In the genomic region with DNA sequence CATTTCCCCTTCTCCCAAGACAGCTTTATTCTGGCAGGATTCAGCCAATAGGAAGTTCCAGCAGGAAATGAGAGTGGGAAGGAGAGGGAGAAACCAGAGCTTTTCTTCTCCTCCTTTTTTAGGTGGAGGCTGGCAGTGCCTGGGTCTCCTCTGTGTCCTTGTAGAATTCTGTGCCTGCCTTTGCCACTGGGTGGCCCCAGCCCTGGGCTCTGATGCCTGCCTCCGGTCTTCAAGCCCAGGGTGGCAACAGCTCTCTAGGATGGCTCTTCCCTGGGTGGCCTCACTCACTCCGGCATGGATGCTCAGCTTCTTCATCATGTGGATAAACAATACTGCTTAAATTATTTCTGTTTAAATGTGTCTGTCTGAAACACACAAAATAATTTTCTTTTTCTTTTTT, we compare ENCODE assay signal across 1 cellular context.
TF ChIP-seq lines count a peak whose summit lies in the region.

No MANE protein-coding gene starts in this region.

TF ChIP-seq in GM23338, 12 proteins besides CTCF, POLR2A, EP300 and RAD21 (continued from another document):
- TF ChIP-seq, protein P1, sequence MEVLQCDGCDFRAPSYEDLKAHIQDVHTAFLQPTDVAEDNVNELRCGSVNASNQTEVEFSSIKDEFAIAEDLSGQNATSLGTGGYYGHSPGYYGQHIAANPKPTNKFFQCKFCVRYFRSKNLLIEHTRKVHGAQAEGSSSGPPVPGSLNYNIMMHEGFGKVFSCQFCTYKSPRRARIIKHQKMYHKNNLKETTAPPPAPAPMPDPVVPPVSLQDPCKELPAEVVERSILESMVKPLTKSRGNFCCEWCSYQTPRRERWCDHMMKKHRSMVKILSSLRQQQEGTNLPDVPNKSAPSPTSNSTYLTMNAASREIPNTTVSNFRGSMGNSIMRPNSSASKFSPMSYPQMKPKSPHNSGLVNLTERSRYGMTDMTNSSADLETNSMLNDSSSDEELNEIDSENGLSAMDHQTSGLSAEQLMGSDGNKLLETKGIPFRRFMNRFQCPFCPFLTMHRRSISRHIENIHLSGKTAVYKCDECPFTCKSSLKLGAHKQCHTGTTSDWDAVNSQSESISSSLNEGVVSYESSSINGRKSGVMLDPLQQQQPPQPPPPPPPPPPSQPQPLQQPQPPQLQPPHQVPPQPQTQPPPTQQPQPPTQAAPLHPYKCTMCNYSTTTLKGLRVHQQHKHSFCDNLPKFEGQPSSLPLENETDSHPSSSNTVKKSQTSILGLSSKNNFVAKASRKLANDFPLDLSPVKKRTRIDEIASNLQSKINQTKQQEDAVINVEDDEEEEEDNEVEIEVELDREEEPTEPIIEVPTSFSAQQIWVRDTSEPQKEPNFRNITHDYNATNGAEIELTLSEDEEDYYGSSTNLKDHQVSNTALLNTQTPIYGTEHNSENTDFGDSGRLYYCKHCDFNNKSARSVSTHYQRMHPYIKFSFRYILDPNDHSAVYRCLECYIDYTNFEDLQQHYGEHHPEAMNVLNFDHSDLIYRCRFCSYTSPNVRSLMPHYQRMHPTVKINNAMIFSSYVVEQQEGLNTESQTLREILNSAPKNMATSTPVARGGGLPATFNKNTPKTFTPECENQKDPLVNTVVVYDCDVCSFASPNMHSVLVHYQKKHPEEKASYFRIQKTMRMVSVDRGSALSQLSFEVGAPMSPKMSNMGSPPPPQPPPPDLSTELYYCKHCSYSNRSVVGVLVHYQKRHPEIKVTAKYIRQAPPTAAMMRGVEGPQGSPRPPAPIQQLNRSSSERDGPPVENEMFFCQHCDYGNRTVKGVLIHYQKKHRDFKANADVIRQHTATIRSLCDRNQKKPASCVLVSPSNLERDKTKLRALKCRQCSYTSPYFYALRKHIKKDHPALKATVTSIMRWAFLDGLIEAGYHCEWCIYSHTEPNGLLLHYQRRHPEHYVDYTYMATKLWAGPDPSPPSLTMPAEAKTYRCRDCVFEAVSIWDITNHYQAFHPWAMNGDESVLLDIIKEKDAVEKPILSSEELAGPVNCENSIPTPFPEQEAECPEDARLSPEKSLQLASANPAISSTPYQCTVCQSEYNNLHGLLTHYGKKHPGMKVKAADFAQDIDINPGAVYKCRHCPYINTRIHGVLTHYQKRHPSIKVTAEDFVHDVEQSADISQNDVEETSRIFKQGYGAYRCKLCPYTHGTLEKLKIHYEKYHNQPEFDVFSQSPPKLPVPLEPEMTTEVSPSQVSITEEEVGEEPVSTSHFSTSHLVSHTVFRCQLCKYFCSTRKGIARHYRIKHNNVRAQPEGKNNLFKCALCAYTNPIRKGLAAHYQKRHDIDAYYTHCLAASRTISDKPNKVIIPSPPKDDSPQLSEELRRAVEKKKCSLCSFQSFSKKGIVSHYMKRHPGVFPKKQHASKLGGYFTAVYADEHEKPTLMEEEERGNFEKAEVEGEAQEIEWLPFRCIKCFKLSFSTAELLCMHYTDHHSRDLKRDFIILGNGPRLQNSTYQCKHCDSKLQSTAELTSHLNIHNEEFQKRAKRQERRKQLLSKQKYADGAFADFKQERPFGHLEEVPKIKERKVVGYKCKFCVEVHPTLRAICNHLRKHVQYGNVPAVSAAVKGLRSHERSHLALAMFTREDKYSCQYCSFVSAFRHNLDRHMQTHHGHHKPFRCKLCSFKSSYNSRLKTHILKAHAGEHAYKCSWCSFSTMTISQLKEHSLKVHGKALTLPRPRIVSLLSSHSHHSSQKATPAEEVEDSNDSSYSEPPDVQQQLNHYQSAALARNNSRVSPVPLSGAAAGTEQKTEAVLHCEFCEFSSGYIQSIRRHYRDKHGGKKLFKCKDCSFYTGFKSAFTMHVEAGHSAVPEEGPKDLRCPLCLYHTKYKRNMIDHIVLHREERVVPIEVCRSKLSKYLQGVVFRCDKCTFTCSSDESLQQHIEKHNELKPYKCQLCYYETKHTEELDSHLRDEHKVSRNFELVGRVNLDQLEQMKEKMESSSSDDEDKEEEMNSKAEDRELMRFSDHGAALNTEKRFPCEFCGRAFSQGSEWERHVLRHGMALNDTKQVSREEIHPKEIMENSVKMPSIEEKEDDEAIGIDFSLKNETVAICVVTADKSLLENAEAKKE (CRISPR knock-in tag; IDR thresholded peaks at IDR 0.05) = no peak
- TF ChIP-seq NANOG (IDR thresholded peaks at IDR 0.05; ENCODE audit: borderline replicate concordance) = no peak
- no peak for TF ChIP-seq EZH2phosphoT487 (IDR thresholded peaks at IDR 0.05; ENCODE audit: unreplicated experiment)
- TF ChIP-seq, protein P2, sequence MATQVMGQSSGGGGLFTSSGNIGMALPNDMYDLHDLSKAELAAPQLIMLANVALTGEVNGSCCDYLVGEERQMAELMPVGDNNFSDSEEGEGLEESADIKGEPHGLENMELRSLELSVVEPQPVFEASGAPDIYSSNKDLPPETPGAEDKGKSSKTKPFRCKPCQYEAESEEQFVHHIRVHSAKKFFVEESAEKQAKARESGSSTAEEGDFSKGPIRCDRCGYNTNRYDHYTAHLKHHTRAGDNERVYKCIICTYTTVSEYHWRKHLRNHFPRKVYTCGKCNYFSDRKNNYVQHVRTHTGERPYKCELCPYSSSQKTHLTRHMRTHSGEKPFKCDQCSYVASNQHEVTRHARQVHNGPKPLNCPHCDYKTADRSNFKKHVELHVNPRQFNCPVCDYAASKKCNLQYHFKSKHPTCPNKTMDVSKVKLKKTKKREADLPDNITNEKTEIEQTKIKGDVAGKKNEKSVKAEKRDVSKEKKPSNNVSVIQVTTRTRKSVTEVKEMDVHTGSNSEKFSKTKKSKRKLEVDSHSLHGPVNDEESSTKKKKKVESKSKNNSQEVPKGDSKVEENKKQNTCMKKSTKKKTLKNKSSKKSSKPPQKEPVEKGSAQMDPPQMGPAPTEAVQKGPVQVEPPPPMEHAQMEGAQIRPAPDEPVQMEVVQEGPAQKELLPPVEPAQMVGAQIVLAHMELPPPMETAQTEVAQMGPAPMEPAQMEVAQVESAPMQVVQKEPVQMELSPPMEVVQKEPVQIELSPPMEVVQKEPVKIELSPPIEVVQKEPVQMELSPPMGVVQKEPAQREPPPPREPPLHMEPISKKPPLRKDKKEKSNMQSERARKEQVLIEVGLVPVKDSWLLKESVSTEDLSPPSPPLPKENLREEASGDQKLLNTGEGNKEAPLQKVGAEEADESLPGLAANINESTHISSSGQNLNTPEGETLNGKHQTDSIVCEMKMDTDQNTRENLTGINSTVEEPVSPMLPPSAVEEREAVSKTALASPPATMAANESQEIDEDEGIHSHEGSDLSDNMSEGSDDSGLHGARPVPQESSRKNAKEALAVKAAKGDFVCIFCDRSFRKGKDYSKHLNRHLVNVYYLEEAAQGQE (IDR thresholded peaks at IDR 0.05; ENCODE audit: unreplicated experiment) = no peak
- no peak for TF ChIP-seq STAT1 (IDR thresholded peaks at IDR 0.05; ENCODE audit: unreplicated experiment)
- TF ChIP-seq CREB1 (CRISPR knock-in tag; IDR thresholded peaks at IDR 0.05; ENCODE audit: low read depth) = no peak
- TF ChIP-seq, protein P3, sequence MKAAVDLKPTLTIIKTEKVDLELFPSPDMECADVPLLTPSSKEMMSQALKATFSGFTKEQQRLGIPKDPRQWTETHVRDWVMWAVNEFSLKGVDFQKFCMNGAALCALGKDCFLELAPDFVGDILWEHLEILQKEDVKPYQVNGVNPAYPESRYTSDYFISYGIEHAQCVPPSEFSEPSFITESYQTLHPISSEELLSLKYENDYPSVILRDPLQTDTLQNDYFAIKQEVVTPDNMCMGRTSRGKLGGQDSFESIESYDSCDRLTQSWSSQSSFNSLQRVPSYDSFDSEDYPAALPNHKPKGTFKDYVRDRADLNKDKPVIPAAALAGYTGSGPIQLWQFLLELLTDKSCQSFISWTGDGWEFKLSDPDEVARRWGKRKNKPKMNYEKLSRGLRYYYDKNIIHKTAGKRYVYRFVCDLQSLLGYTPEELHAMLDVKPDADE (IDR thresholded peaks at IDR 0.05) = no peak
- no peak for TF ChIP-seq JUNB (IDR thresholded peaks at IDR 0.05; ENCODE audit: unreplicated experiment)
- TF ChIP-seq ZNF114 (CRISPR knock-in tag; IDR thresholded peaks at IDR 0.05) = no peak
- TF ChIP-seq POLR2AphosphoS5 (IDR thresholded peaks at IDR 0.05; ENCODE audit: low read depth) = no peak
TF ChIP-seq in GM23338: peak in this region for 0.
